ENCODE assay signal across 14 cellular contexts in the genomic region with DNA sequence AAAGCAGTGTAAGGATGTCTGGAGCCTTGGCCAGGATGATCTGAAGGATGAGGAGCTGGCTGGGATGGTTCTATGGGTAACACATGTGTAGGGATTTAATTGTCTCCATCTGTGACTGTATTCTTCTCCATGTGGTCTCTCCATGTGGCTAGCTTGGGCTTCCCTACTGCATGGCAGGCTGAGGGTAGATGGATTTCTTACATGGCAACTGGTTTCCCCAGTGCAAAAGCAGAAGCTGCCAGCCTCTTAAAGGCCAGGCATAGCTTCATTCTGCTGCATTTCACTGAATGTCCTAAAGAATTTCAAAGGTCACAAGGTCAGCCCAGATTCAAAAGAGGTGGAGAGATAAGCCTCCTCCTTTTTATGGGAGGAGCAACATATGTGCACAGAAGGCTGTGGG.
DNase-seq lines count a peak whose midpoint lies in the region; ATAC-seq and TF ChIP-seq lines count a peak whose summit lies in the region.
"Had no signal": no experiment of that assay in that cellular context is flagged by ENCODE, and none has a peak within 500 bp of the region (broad histone marks: within the 10 kb centered on the region; RNA-seq: fewer than 3 reads in every experiment).

No MANE protein-coding gene starts in this region.

- H3K4me2 ChIP-seq in GM23248 (ENCODE audit: unreplicated experiment), result no peak overlapping the region

- H3K9me2 ChIP-seq in GM23248 (ENCODE audit: insufficient read depth), result no peaks in the 10 kb centered on the region

- H3K4me3 Mint-ChIP-seq in endodermal cell (no peak overlapping the region), neural crest cell (no peak overlapping the region), type B pancreatic cell (no peak overlapping the region)

- H3K27ac ChIP-seq in GM23248 (peak overlapping the region; percentile 81), endodermal cell (ENCODE audit: low read depth, low read length) (no peak overlapping the region)

- no peaks in the 10 kb centered on the region for H3K79me2 ChIP-seq in GM23248 (ENCODE audit: insufficient read depth)

- H3F3A ChIP-seq in GM23248 (ENCODE audit: insufficient read depth), result peaks cover 35% of the 10 kb centered on the region

- H3K9me3 ChIP-seq in GM23248 (ENCODE audit: low read depth) (no peaks in the 10 kb centered on the region), endodermal cell (ENCODE audit: control insufficient read depth, low read length) (no peaks in the 10 kb centered on the region)

- H3K36me3 ChIP-seq in GM23248 (ENCODE audit: low read depth) (no peaks in the 10 kb centered on the region), endodermal cell (ENCODE audit: control insufficient read depth, insufficient read depth, low read length) (no peaks in the 10 kb centered on the region)

- H3K27me3 Mint-ChIP-seq in endodermal cell (ENCODE audit: insufficient read depth) (no peaks in the 10 kb centered on the region), neural crest cell (ENCODE audit: low read depth) (no peaks in the 10 kb centered on the region), type B pancreatic cell (no peaks in the 10 kb centered on the region)

- no peak overlapping the region for H3K9ac ChIP-seq in GM23248
- no peak overlapping the region for H3K9ac ChIP-seq in endodermal cell (ENCODE audit: extremely low read depth, low read length, poor library complexity, severe bottlenecking)

- H3K4me1 ChIP-seq in GM23248 (ENCODE audit: insufficient read depth), result peaks cover 41% of the 10 kb centered on the region
- H3K4me1 ChIP-seq in endodermal cell (ENCODE audit: control insufficient read depth, insufficient read depth, low read length), result peaks cover 11% of the 10 kb centered on the region

- no peaks in the 10 kb centered on the region for H4K20me1 ChIP-seq in GM23248 (ENCODE audit: insufficient read depth)

- H3K4me3 ChIP-seq in GM23248 (no peak overlapping the region), endodermal cell (ENCODE audit: low read length) (no peak overlapping the region)

- H3K9me3 Mint-ChIP-seq in endodermal cell (peaks cover 4% of the 10 kb centered on the region), neural crest cell (peaks cover 5% of the 10 kb centered on the region), type B pancreatic cell (peaks cover 9% of the 10 kb centered on the region)

- in situ Hi-C loops in GM23248 (cut with MboI), result no loop called here

- no peak for TF ChIP-seq CTCF in endodermal cell (conservative IDR thresholded peaks at IDR 0.05)
- TF ChIP-seq CTCF in neural crest cell (conservative IDR thresholded peaks at IDR 0.05), result no peak
- no peak for TF ChIP-seq CTCF in type B pancreatic cell (conservative IDR thresholded peaks at IDR 0.05)

- H3K27me3 ChIP-seq in GM23248 (replicated peaks; ENCODE audit: insufficient read depth) (no peaks in the 10 kb centered on the region), endodermal cell (ENCODE audit: control insufficient read depth, insufficient read depth, low read length, poor library complexity, severe bottlenecking) (no peaks in the 10 kb centered on the region)

- H2AFZ ChIP-seq in GM23248, result no peak overlapping the region

- no peak for ATAC-seq in HG02623 (IDR thresholded peaks at IDR 0.05; ENCODE audit: unreplicated experiment)

- peaks cover 3% of the 10 kb centered on the region for H3K36me3 Mint-ChIP-seq in endodermal cell (ENCODE audit: low read depth)
- no peaks in the 10 kb centered on the region for H3K36me3 Mint-ChIP-seq in neural crest cell (ENCODE audit: low read depth)
- no peaks in the 10 kb centered on the region for H3K36me3 Mint-ChIP-seq in type B pancreatic cell

- no peak overlapping the region for H3K27ac Mint-ChIP-seq in endodermal cell
- H3K27ac Mint-ChIP-seq in neural crest cell (ENCODE audit: unreplicated experiment), result peak overlapping the region; percentile 16
- H3K27ac Mint-ChIP-seq in type B pancreatic cell, result no peak overlapping the region

- peaks cover 15% of the 10 kb centered on the region for H3K4me1 Mint-ChIP-seq in endodermal cell
- H3K4me1 Mint-ChIP-seq in neural crest cell, result peaks cover 14% of the 10 kb centered on the region
- peaks cover 13% of the 10 kb centered on the region for H3K4me1 Mint-ChIP-seq in type B pancreatic cell (ENCODE audit: unreplicated experiment)

- no peak for DNase-seq in GM23248
- peak; percentile 46 for DNase-seq in NCI-H226
- DNase-seq in endodermal cell, result peak; percentile 52
- DNase-seq in neural crest cell (ENCODE audit: low read depth, low spot score), result no peak
- no peak for DNase-seq in type B pancreatic cell (ENCODE audit: extremely low spot score, unreplicated experiment)
- DNase-seq in SW 1271 (lab: John Stamatoyannopoulos, UW), result no peak
- DNase-seq: activated CD4-positive, CD25-positive, alpha-beta regulatory T cell; aorta; kidney; midbrain; NCI-H187 treated with DMSO at 0.1 percent for 48 hours; NCI-H510A treated with DMSO at 0.1 percent for 48 hours; stimulated activated CD4-positive, alpha-beta T cell treated with anti-CD3 and anti-CD28 coated beads, Interleukin-4, amount 100 ng/mL, for 1 hour had no signal

Comparison
In these comparisons a context has a peak if more than half of its experiments do, and no peak if none do; other contexts are left out.
1. DNase-seq: peak in NCI-H226 (single experiment) and endodermal cell (single experiment); none in GM23248 (single experiment), neural crest cell (single experiment), type B pancreatic cell (single experiment) and SW 1271 (0 of 2).